ENCODE assay signal across 8 cellular contexts in the genomic region with DNA sequence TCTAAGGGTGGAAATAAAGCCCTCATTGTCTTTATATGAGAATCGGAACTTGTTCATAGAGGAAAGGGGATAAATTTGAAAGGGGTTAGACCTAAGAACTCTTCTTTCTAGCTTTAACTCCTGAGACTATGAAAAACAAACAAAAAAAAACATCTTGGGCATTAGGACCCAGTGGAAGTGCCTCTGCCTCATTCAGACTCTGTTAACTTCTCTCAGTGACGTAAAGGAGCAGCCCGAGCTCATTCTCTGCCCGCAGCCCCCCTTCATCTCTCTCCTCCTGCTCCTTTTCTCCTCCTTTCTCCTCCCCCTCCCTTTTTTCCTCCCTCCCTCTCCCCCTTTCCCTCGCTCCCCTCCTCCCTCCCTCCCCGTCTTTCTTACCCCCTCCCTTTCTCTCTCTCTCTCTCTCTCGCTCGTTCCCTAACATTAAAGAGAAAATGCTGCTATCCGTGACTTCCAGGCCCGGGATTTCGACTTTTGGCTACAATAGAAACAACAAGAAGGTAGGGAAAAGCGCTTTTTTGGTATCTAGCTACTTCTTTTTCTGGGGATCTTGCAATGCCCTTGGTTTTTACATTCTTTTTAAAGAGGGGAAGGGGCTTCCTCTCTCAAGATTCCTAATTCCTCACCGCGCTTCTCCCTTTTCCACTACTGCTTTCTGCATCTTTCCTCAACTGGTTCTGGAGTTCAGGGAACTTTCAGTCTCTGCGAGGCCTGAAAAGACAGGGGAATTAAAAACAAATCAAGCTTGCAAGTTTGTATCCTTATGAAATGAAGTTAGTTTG. TPM values are rescaled to one million over a fixed set of nuclear protein-coding genes. Genes with fewer than 3 reads are reported as not detected.
A peak's percentile ranks its signal among the peaks of the same experiment; 100 is the strongest.
DNase-seq lines count a peak whose midpoint lies in the region; ATAC-seq and TF ChIP-seq lines count a peak whose summit lies in the region.

A gene with protein sequence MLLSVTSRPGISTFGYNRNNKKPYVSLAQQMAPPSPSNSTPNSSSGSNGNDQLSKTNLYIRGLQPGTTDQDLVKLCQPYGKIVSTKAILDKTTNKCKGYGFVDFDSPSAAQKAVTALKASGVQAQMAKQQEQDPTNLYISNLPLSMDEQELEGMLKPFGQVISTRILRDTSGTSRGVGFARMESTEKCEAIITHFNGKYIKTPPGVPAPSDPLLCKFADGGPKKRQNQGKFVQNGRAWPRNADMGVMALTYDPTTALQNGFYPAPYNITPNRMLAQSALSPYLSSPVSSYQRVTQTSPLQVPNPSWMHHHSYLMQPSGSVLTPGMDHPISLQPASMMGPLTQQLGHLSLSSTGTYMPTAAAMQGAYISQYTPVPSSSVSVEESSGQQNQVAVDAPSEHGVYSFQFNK (plus strand): TSS at position 231 of the 782 bp plus-strand sequence. CDS start 204 bp downstream, at position 435.

- no peak for ATAC-seq in HG02588 (IDR thresholded peaks at IDR 0.05; ENCODE audit: unreplicated experiment)

- TF ChIP-seq CTCF in GM10248 (IDR thresholded peaks at IDR 0.05; ENCODE audit: control extremely low read depth, extremely low read depth, low read depth, missing control alignments) (no peak), cardiac muscle cell (IDR thresholded peaks at IDR 0.05; ENCODE audit: low read depth, low read length) (no peak), vagina (IDR thresholded peaks at IDR 0.05) (no peak)

- intact Hi-C loops in vagina (cut with DNase I), result no loop called here

- H3K9me3 ChIP-seq in SJSA1 (replicated peaks), result no peaks in the 10 kb centered on the region
- no peaks in the 10 kb centered on the region for H3K9me3 ChIP-seq in cardiac muscle cell (ENCODE audit: low read depth)
- H3K9me3 ChIP-seq in vagina, result no peaks in the 10 kb centered on the region

- no peaks in the 10 kb centered on the region for H3K27me3 ChIP-seq in SJSA1 (replicated peaks)
- H3K27me3 ChIP-seq in cardiac muscle cell, result no peaks in the 10 kb centered on the region
- H3K27me3 ChIP-seq in vagina, result no peaks in the 10 kb centered on the region

- POLR2A ChIA-PET in GM10248 (lab: Yijun Ruan, JAX), result no interaction called here

- H3K4me1 ChIP-seq in SJSA1 (replicated peaks), result peaks cover 70% of the 10 kb centered on the region
- peaks cover 14% of the 10 kb centered on the region for H3K4me1 ChIP-seq in cardiac muscle cell (ENCODE audit: low read depth)
- peaks cover 57% of the 10 kb centered on the region for H3K4me1 ChIP-seq in vagina

- peak in 1 of 2 donors; percentile 9 for TF ChIP-seq POLR2A in vagina (IDR thresholded peaks at IDR 0.05)

- peaks cover 7% of the 10 kb centered on the region for H3K36me3 ChIP-seq in SJSA1
- H3K36me3 ChIP-seq in cardiac muscle cell, result no peaks in the 10 kb centered on the region
- no peaks in the 10 kb centered on the region for H3K36me3 ChIP-seq in vagina

- H3K27ac ChIP-seq in SJSA1, result peak within 1 kb of the TSS; percentile 99
- peak within 1 kb of the TSS; percentile 88 for H3K27ac ChIP-seq in cardiac muscle cell
- peak within 1 kb of the TSS; percentile 91 for H3K27ac ChIP-seq in vagina

- CTCF ChIA-PET in GM10248 (lab: Yijun Ruan, JAX), result interaction anchor here (1.0 to 3.3 kb wide), 12 partner anchors 8 to 264 kb away, joined by 3 to 20 read pairs (median 5); a partner anchor contains a TSS

- H3K4me3 ChIP-seq in SJSA1 (peak within 1 kb of the TSS; percentile 58), cardiac muscle cell (peak within 1 kb of the TSS; percentile 74), vagina (peak within 1 kb of the TSS; percentile 34 to 54)

- DNase-seq in GM10248 (ENCODE audit: extremely low spot score), result peak; percentile 46
- DNase-seq in M059J (ENCODE audit: low read depth), result peak; percentile 91
- DNase-seq in SJSA1 (ENCODE audit: low read depth in 1 of 2, low spot score in 2 of 2), result peak; percentile 87 to 94
- peak; percentile 92 for DNase-seq in amniotic stem cell (lab: John Stamatoyannopoulos, UW)
- peak; percentile 91 to 96 for DNase-seq in cardiac muscle cell (ENCODE audit: low read depth in 1 of 2, low spot score in 1 of 2)
- DNase-seq in non-pigmented ciliary epithelial cell (ENCODE audit: low read depth), result peak; percentile 79
- no peak for DNase-seq in vagina (ENCODE audit: extremely low spot score in 2 of 2)

RNA-seq across cellular contexts. Expression of the gene that starts here (rescaled TPM):
- 10.7 and 14.8 TPM in 2 replicates for total RNA-seq in M059J (2014; rRNA removed; shearing (Covaris generic))
- 17.0 and 31.0 TPM in 2 replicates for total RNA-seq in SJSA1 (2014; rRNA removed; shearing (Covaris generic))
- total RNA-seq in cardiac muscle cell (8.5 and 11.4 TPM in 2 replicates), vagina (20.6 TPM)
- polyA plus RNA-seq in cardiac muscle cell, result 13.1 and 14.6 TPM in 2 replicates

Comparison
In these comparisons a context has a peak if more than half of its experiments do, and no peak if none do; other contexts are left out.
1. DNase-seq: peak in GM10248 (single experiment), M059J (single experiment), SJSA1 (2 of 2), amniotic stem cell (single experiment), cardiac muscle cell (2 of 2) and non-pigmented ciliary epithelial cell (single experiment); none in vagina (0 of 2).
2. Peak in every context shown above with its lines, with median percentiles within 50 percentile points of each other: H3K27ac ChIP-seq and H3K4me3 ChIP-seq.